ENCODE assay signal across 16 cellular contexts in genomic region chr7:149735181-149735602, GRCh38. TPM values are rescaled to one million over a fixed set of nuclear protein-coding genes. Genes with fewer than 3 reads are reported as not detected.
A peak's percentile ranks its signal among the peaks of the same experiment; 100 is the strongest.
DNase-seq lines count a peak whose midpoint lies in the region; ATAC-seq, FAIRE-seq and TF ChIP-seq lines count a peak whose summit lies in the region.
"Had no signal": no experiment of that assay in that cellular context is flagged by ENCODE, and none has a peak within 500 bp of the region (broad histone marks: within the 10 kb centered on the region; RNA-seq: fewer than 3 reads in every experiment).

No MANE protein-coding gene starts in this region.

- peaks cover 19% of the 10 kb centered on the region for H3K4me1 Mint-ChIP-seq in memory B cell
- no peaks in the 10 kb centered on the region for H3K4me1 Mint-ChIP-seq in GM23338
- H3K4me1 Mint-ChIP-seq in T-helper 2 cell treated with Interferon-gamma antibody and Interleukin-4, amounts not matched to agents 5 μg/mL and 100 μg/mL, for 36 hours (ENCODE audit: low read depth), result no peaks in the 10 kb centered on the region

- H3K36me3 Mint-ChIP-seq in memory B cell, result peaks cover 4% of the 10 kb centered on the region
- peaks cover 7% of the 10 kb centered on the region; the same call in 2 of the 3 replicates for H3K36me3 Mint-ChIP-seq in GM23338 (ENCODE audit: low read depth)
- no peaks in the 10 kb centered on the region for H3K36me3 Mint-ChIP-seq in T-helper 2 cell treated with Interferon-gamma antibody and Interleukin-4, amounts not matched to agents 5 μg/mL and 100 μg/mL, for 36 hours (ENCODE audit: low read depth)

- no peak for TF ChIP-seq CTCF in K562 (IDR thresholded peaks at IDR 0.05 in 2 of 3, conservative IDR thresholded peaks at IDR 0.05 in 1 of 3; ENCODE audit: insufficient read depth in 2 of 3, low read depth in 1 of 3, low read length in 3 of 3)
- TF ChIP-seq CTCF in GM23338 (conservative IDR thresholded peaks at IDR 0.05; ENCODE audit: low read depth in 2 of 2), result no peak

- H3K4me3 ChIP-seq in K562 (no peak overlapping the region), GM23338 (no peak overlapping the region)
- H3K4me3 ChIP-seq: HAP-1, SK-N-MC had no signal

- H3K27me3 ChIP-seq in K562 (ENCODE audit: control insufficient read depth in 2 of 2, insufficient read depth in 2 of 2, low read length in 2 of 2), result peaks cover 0 to 11% of the 10 kb centered on the region in 2 experiments; a peak in 1 of 5 replicates
- H3K27me3 ChIP-seq in GM23338 (ENCODE audit: insufficient read depth), result no peaks in the 10 kb centered on the region

- WGBS in K562 (ENCODE audit: insufficient coverage, low coverage, missing lambda C conversion rate), result 69% methylated on average over 6 of the region's 6 CpGs

- peaks cover 0 to 27% of the 10 kb centered on the region in 2 experiments; a peak in 4 of 5 replicates for H3K4me1 ChIP-seq in K562 (replicated peaks in 1 of 2; ENCODE audit: control insufficient read depth in 2 of 2, insufficient read depth in 2 of 2, low read length in 2 of 2)
- no peaks in the 10 kb centered on the region for H3K4me1 ChIP-seq in GM23338 (ENCODE audit: insufficient read depth)

- no peak overlapping the region for H3K4me2 ChIP-seq in K562 (ENCODE audit: insufficient read depth, low read length)
- no peak overlapping the region for H3K4me2 ChIP-seq in GM23338

- H3K36me3 ChIP-seq in K562 (ENCODE audit: control insufficient read depth, insufficient read depth, low read length) (peaks cover 31% of the 10 kb centered on the region; the same call in 2 of the 3 replicates), GM23338 (ENCODE audit: insufficient read depth) (no peaks in the 10 kb centered on the region; the same call in 1 of the 2 replicates)

- H3K27ac Mint-ChIP-seq in memory B cell (peak overlapping the region; percentile 63), GM23338 (no peak overlapping the region)
- no peak overlapping the region for H3K27ac Mint-ChIP-seq in T-helper 2 cell treated with Interferon-gamma antibody and Interleukin-4, amounts not matched to agents 5 μg/mL and 100 μg/mL, for 36 hours

- ATAC-seq in left ventricle myocardium superior, result peak; percentile 10
- no peak for ATAC-seq in Right ventricle myocardium inferior
- peak; percentile 6; the same call in 2 of the 3 replicates for ATAC-seq in K562
- no peak for ATAC-seq in memory B cell (ENCODE audit: low read depth)
- no peak for ATAC-seq in HG02870 (IDR thresholded peaks at IDR 0.05; ENCODE audit: unreplicated experiment)
- ATAC-seq in GM23338, result no peak

- H3K9ac ChIP-seq in K562 (ENCODE audit: insufficient read depth in 1 of 2, low read depth in 2 of 2, low read length in 2 of 2), result peak overlapping the region in 1 of 2 experiments; percentile 85; a peak in 2 of 4 replicates

- no peak overlapping the region for H2AFZ ChIP-seq in K562 (ENCODE audit: low read depth, low read length)
- H2AFZ ChIP-seq in GM23338, result no peak overlapping the region

- H3K9me3 Mint-ChIP-seq in memory B cell (no peaks in the 10 kb centered on the region), GM23338 (no peaks in the 10 kb centered on the region)
- H3K9me3 Mint-ChIP-seq in T-helper 2 cell treated with Interferon-gamma antibody and Interleukin-4, amounts not matched to agents 5 μg/mL and 100 μg/mL, for 36 hours, result no peaks in the 10 kb centered on the region
- H3K9me3 Mint-ChIP-seq: CD4-positive, CD25-positive, alpha-beta regulatory T cell had no signal

- no peaks in the 10 kb centered on the region for H3K9me3 ChIP-seq in K562 (replicated peaks; ENCODE audit: control insufficient read depth, insufficient read depth, low read depth, low read length)
- H3K9me3 ChIP-seq: HAP-1 had no signal

- H3K27me3 Mint-ChIP-seq in memory B cell, result peaks cover 8% of the 10 kb centered on the region
- H3K27me3 Mint-ChIP-seq in GM23338 (ENCODE audit: insufficient read depth, low read depth, poor library complexity), result peaks cover 24% of the 10 kb centered on the region
- H3K27me3 Mint-ChIP-seq in T-helper 2 cell treated with Interferon-gamma antibody and Interleukin-4, amounts not matched to agents 5 μg/mL and 100 μg/mL, for 36 hours (ENCODE audit: low read depth), result peaks cover 20% of the 10 kb centered on the region

- BruUV-seq in K562 (replicated peaks; lab: Mats Ljungman, UMichigan), result no TSS peak

- no peak for TF ChIP-seq RAD21 in K562 (CRISPR knock-in tag; conservative IDR thresholded peaks at IDR 0.05 in 1 of 2, IDR thresholded peaks at IDR 0.05 in 1 of 2)

- no peak for FAIRE-seq in K562 (lab: Jason Lieb, UNC)

- no peak; the same call in 1 of the 2 replicates for TF ChIP-seq POLR2A in K562 (conservative IDR thresholded peaks at IDR 0.05)

- H3K4me3 Mint-ChIP-seq in memory B cell (no peak overlapping the region), GM23338 (no peak overlapping the region)
- H3K4me3 Mint-ChIP-seq in T-helper 2 cell treated with Interferon-gamma antibody and Interleukin-4, amounts not matched to agents 5 μg/mL and 100 μg/mL, for 36 hours, result no peak overlapping the region
- H3K4me3 Mint-ChIP-seq: CD4-positive, CD25-positive, alpha-beta regulatory T cell had no signal

- POLR2A ChIA-PET in K562 (lab: Yijun Ruan, JAX), result interaction anchor here (1.0 to 1.3 kb wide), 3 partner anchors 11 to 13 kb away, joined by 3 to 4 read pairs (median 3); no protein-coding TSS in a partner anchor

- intact Hi-C loops in left ventricle myocardium superior (cut with micrococcal nuclease) (no loop called here), Right ventricle myocardium inferior (cut with DNase I) (no loop called here), K562 (cut with micrococcal nuclease) (no loop called here)

- DNase-seq in left ventricle myocardium superior (no peak), Right ventricle myocardium inferior (ENCODE audit: missing footprints) (no peak), K562 (ENCODE audit: extremely low read depth in 1 of 4, low spot score in 3 of 4) (no peak), memory B cell (ENCODE audit: low spot score in 2 of 2) (no peak), GM23338 (ENCODE audit: low spot score) (no peak)
- no peak for DNase-seq in T-helper 2 cell treated with Interferon-gamma antibody and Interleukin-4, amounts not matched to agents 5 μg/mL and 100 μg/mL, for 36 hours (ENCODE audit: low spot score)
- DNase-seq: CD4-positive, CD25-positive, alpha-beta regulatory T cell; KBM-7; MV-4-11; NCI-H1417; NCI-H2029; NCI-H510A; NCI-H774 had no signal

- no peak for TF ChIP-seq EP300 in K562 (IDR thresholded peaks at IDR 0.05; ENCODE audit: low read length)

- no peaks in the 10 kb centered on the region; the same call in 1 of the 2 replicates for H3K9me2 ChIP-seq in GM23338 (ENCODE audit: insufficient read depth)

- no peaks in the 10 kb centered on the region for H3F3A ChIP-seq in GM23338 (replicated peaks; ENCODE audit: low read depth)

- H3K27ac ChIP-seq in K562 (ENCODE audit: extremely low read depth, low read depth, low read length) (no peak overlapping the region), GM23338 (ENCODE audit: low read depth) (no peak overlapping the region)
- H3K27ac ChIP-seq: SK-N-MC had no signal

- CTCF ChIA-PET in K562 (lab: Yijun Ruan, JAX; ENCODE audit: low intra/inter-chr PET ratio), result interaction anchor here (0.8 kb wide), 1 partner anchor 52 kb away, joined by 3 read pairs; no protein-coding TSS in a partner anchor

- H4K20me1 ChIP-seq in K562 (replicated peaks; ENCODE audit: control insufficient read depth, insufficient read depth, low read length), result peaks cover 17% of the 10 kb centered on the region; the same call in 1 of the 2 replicates
- H4K20me1 ChIP-seq in GM23338 (replicated peaks; ENCODE audit: insufficient read depth), result no peaks in the 10 kb centered on the region

- H3K9me1 ChIP-seq in K562 (ENCODE audit: control insufficient read depth, insufficient read depth, low read length), result no peaks in the 10 kb centered on the region

- H3K79me2 ChIP-seq in K562 (ENCODE audit: control insufficient read depth, insufficient read depth, low read length) (no peaks in the 10 kb centered on the region), GM23338 (replicated peaks; ENCODE audit: insufficient read depth) (no peaks in the 10 kb centered on the region)

- in situ Hi-C loops in K562 (cut with MboI), result no loop called here

TF ChIP-seq in GM23338, 12 proteins besides CTCF, POLR2A, EP300 and RAD21 (continues in another document):
- TF ChIP-seq ZNF331 (CRISPR knock-in tag; IDR thresholded peaks at IDR 0.05; ENCODE audit: low read depth) (no peak), EZH2 (IDR thresholded peaks at IDR 0.05; ENCODE audit: low read depth, unreplicated experiment) (no peak), EZH2phosphoT487 (IDR thresholded peaks at IDR 0.05; ENCODE audit: unreplicated experiment) (no peak), ZNF114 (CRISPR knock-in tag; IDR thresholded peaks at IDR 0.05) (no peak), STAT1 (IDR thresholded peaks at IDR 0.05; ENCODE audit: unreplicated experiment) (no peak), JUNB (IDR thresholded peaks at IDR 0.05; ENCODE audit: unreplicated experiment) (no peak)

RNA-seq across cellular contexts. Expression of gene ZNF467, which starts 38.2 kb away (rescaled TPM):
- total RNA-seq in left ventricle myocardium superior (7.8 TPM), Right ventricle myocardium inferior (7.0 TPM), K562 (2014; rRNA removed) (2.8 and 4.6 TPM in 2 replicates), K562 (2014; rRNA removed; fragmentation: Illumina TruSeq; extraction: Trizol) (0.80 and 1.3 TPM in 2 replicates), K562 (2015; rRNA removed; fragmentation: Illumina TruSeq; extraction: Trizol) (1.6 and 2.0 TPM in 2 replicates), K562 (2021) (14.2 and 16.2 TPM in 2 replicates)
- 3.6 and 10.3 TPM in 2 replicates for total RNA-seq in K562 (2011; cell fraction: chromatin; rRNA removed; ENCODE audit: low replicate concordance)
- 7.6 and 11.7 TPM in 2 replicates for total RNA-seq in K562 (2011; cell fraction: nucleolus; rRNA removed)
- 5.1 and 5.6 TPM in 2 replicates for total RNA-seq in K562 (2011; cell fraction: nucleoplasm; rRNA removed)
- polyA plus RNA-seq in K562 (2011; rRNA removed) (2.4 and 3.9 TPM in 2 replicates), K562 (2014; fragmentation: Illumina TruSeq; extraction: Trizol) (1.7 and 3.2 TPM in 2 replicates), K562 (2014; fragmentation: Nextera tagmentation; extraction: Ambion mirVana) (under 1 TPM; 0.32 to 0.42 TPM), K562 (2014; rRNA removed) (6.6 and 8.3 TPM in 2 replicates), GM23338 (2016; fragmentation: Nextera tagmentation; extraction: Ambion mirVana) (0.30 and 0.40 TPM in 2 replicates)
- polyA plus RNA-seq in K562 (2011; cell fraction: cytosol; rRNA removed), result 3.2 and 8.5 TPM in 2 replicates
- 17.0 and 31.8 TPM in 2 replicates for polyA plus RNA-seq in K562 (2011; cell fraction: nucleus; rRNA removed)
- polyA plus RNA-seq in K562 (2012), result 15.3 and 17.0 TPM in 2 replicates
- polyA minus RNA-seq in K562 (2011; rRNA and poly(A)+ RNA removed), result 0.60 and 1.1 TPM in 2 replicates
- 7.6 and 15.2 TPM in 2 replicates for polyA minus RNA-seq in K562 (2011; cell fraction: cytosol; rRNA and poly(A)+ RNA removed)
- polyA minus RNA-seq in K562 (2011; cell fraction: nucleus; rRNA and poly(A)+ RNA removed), result 3.4 and 4.0 TPM in 2 replicates
- total RNA-seq in GM23338 (2014; rRNA removed; shearing (Covaris generic)), result 0.10 and 0.19 TPM in 2 replicates

Comparison
In these comparisons a context has a peak if more than half of its experiments do, and no peak if none do; other contexts are left out.
1. ATAC-seq: peak in left ventricle myocardium superior (single experiment) and K562 (single experiment); none in Right ventricle myocardium inferior (single experiment), memory B cell (single experiment), HG02870 (single experiment) and GM23338 (single experiment).